Comparison of ENCODE assay signal across 8 cellular contexts in the genomic region with DNA sequence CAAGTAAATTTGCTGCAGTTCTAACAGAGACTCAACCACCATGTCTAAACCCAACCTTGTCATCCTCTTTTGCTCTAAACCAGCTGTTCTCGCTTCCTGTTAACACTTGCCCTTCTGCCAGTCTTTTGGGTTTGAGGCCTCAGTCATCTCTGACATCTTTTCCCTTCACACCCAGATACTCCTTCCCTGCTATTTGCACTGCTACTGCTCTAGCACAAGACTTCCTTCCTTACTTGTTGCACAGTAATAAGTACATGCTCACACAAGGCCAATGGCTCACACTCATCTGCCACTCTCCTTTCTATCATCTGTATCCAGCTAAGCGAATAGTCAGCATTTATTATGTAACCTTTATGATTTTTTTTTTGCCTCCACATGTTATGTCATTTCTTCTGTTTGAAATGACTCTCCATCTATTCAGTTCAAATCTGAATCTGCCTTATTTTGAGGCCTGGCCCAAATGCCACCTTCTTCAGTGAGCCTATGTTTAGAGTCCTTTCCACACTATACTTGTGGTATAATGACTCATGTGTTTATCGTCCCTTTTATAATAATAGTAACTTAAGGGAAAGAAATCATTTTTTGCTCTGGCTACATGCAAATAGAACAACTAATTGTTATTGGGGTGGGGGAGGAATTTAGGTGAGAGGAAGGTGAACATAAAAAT. TPM values are rescaled to one million over a fixed set of nuclear protein-coding genes. Genes with fewer than 3 reads are reported as not detected.
DNase-seq lines count a peak whose midpoint lies in the region; ATAC-seq, FAIRE-seq and TF ChIP-seq lines count a peak whose summit lies in the region.

No MANE protein-coding gene starts in this region.

- no peaks in the 10 kb centered on the region for H3K79me1 ChIP-seq in H1 (ENCODE audit: low read depth, low read length)

- H4K5ac ChIP-seq in H1 (ENCODE audit: insufficient read length, low read depth, low read length), result no peak overlapping the region

- CTCF ChIA-PET in H1 (lab: Charles Lee; ENCODE audit: partially characterized antibody), result interaction anchor here (0.9 to 1.4 kb wide), 2 partner anchors 15 to 207 kb away, joined by 3 to 4 read pairs; no protein-coding TSS in a partner anchor

- no peak overlapping the region for H2BK5ac ChIP-seq in H1 (ENCODE audit: low read depth, low read length)

- H3K4ac ChIP-seq in H1 (replicated peaks; ENCODE audit: insufficient read length, low read depth, low read length), result no peak overlapping the region

- no peaks in the 10 kb centered on the region for H3K4me1 ChIP-seq in H1 (replicated peaks in 1 of 4; ENCODE audit: control insufficient read depth in 3 of 4, insufficient read depth in 4 of 4, low read length in 3 of 4)

- no peak overlapping the region for H4K91ac ChIP-seq in H1 (replicated peaks; ENCODE audit: insufficient read length, low read length)

- no peak overlapping the region for H3K14ac ChIP-seq in H1 (ENCODE audit: insufficient read length)

- no peak overlapping the region for H3K4me3 ChIP-seq in H1 (ENCODE audit: extremely low read depth in 1 of 4, insufficient read depth in 2 of 4, low read depth in 3 of 4, low read length in 4 of 4)

- H3K9ac ChIP-seq in H1 (replicated peaks in 1 of 4; ENCODE audit: extremely low read depth in 1 of 4, low read depth in 3 of 4, low read length in 3 of 4), result no peak overlapping the region

- no peak for TF ChIP-seq POLR2A in H1 (IDR thresholded peaks at IDR 0.05; ENCODE audit: control extremely low read depth in 1 of 2, low read depth in 2 of 2, low read length in 2 of 2)

- TF ChIP-seq RAD21 in H1 (IDR thresholded peaks at IDR 0.05 in 1 of 2, conservative IDR thresholded peaks at IDR 0.05 in 1 of 2; ENCODE audit: low read depth in 2 of 2, low read length in 2 of 2), result no peak

- no peak overlapping the region for H2AK5ac ChIP-seq in H1 (ENCODE audit: low read depth, low read length)

- no peak overlapping the region for H3K27ac ChIP-seq in H1 (ENCODE audit: low read depth, low read length)

- no peaks in the 10 kb centered on the region for H3K9me3 ChIP-seq in H1 (ENCODE audit: insufficient read depth in 2 of 2, low read depth in 1 of 2, low read length in 1 of 2)

- no peak overlapping the region for H3K4me2 ChIP-seq in H1 (ENCODE audit: insufficient read depth in 1 of 2, low read depth in 2 of 2, low read length in 2 of 2)

- H3K23ac ChIP-seq in H1 (ENCODE audit: insufficient read length), result no peak overlapping the region

- no peak overlapping the region for H2AFZ ChIP-seq in H1 (ENCODE audit: low read length)

- ATAC-seq in GM18499 (IDR thresholded peaks at IDR 0.05; ENCODE audit: insufficient read depth, unreplicated experiment) (peak; percentile 49), GM21529 (IDR thresholded peaks at IDR 0.05; ENCODE audit: unreplicated experiment) (peak; percentile 79), HG03575 (IDR thresholded peaks at IDR 0.05; ENCODE audit: extremely low read depth, insufficient number of reproducible peaks, low FRiP score, unreplicated experiment) (peak; percentile 52)

- H3K18ac ChIP-seq in H1 (ENCODE audit: extremely low read depth, low read length), result no peak overlapping the region

- WGBS in H1 (ENCODE audit: extremely low coverage in 1 of 2, insufficient coverage in 1 of 2, insufficient read length in 1 of 2, insufficient replicate concordance in 2 of 2, low coverage in 1 of 2, low lambda C conversion rate in 2 of 2, missing lambda C conversion rate in 1 of 2), 2 experiments, result 94% methylated on average over 3 of the region's 3 CpGs; no CpG with 5 or more reads in 1 of the 2 experiments

- POLR2A ChIA-PET in H1 (lab: Charles Lee; ENCODE audit: partially characterized antibody), result no interaction called here

- no peak overlapping the region for H3K56ac ChIP-seq in H1 (replicated peaks; ENCODE audit: insufficient read length, low read depth, low read length)

- H2BK12ac ChIP-seq in H1 (ENCODE audit: low read depth, low read length), result no peak overlapping the region

- H2BK20ac ChIP-seq in H1 (ENCODE audit: low read length), result no peak overlapping the region

- H3K27me3 ChIP-seq in H1 (replicated peaks in 1 of 4; ENCODE audit: control insufficient read depth in 3 of 4, extremely low read depth in 1 of 4, insufficient read depth in 3 of 4, low read length in 3 of 4), result no peaks in the 10 kb centered on the region

- no peak overlapping the region for H2BK15ac ChIP-seq in H1 (ENCODE audit: low read length)

- peak; percentile 39 for FAIRE-seq in H1 (lab: Jason Lieb, UNC)

- H4K20me1 ChIP-seq in H1 (replicated peaks in 1 of 2; ENCODE audit: control insufficient read depth in 1 of 2, insufficient read depth in 2 of 2, low read length in 2 of 2), result no peaks in the 10 kb centered on the region

- no peak for TF ChIP-seq CTCF in H1 (IDR thresholded peaks at IDR 0.05; ENCODE audit: control extremely low read depth in 1 of 3, insufficient read depth in 1 of 3, low read depth in 1 of 3, low read length in 3 of 3)

- H4K8ac ChIP-seq in H1 (ENCODE audit: extremely low read depth, insufficient read depth, low read length), result no peak overlapping the region

- DNase-seq in H1 (ENCODE audit: low read depth in 1 of 2, low spot score in 2 of 2), result no peak
- DNase-seq in NCI-H1930 (lab: John Stamatoyannopoulos, UW), result no peak
- DNase-seq in RPMI8226, result no peak
- no peak for DNase-seq in NCI-H345 (lab: John Stamatoyannopoulos, UW)
- no peak for DNase-seq in 8988T

- H3K23me2 ChIP-seq in H1 (ENCODE audit: low read depth, low read length), result no peaks in the 10 kb centered on the region

- peaks cover 0 to 12% (median 2%) of the 10 kb centered on the region in 4 experiments; a peak in 2 of 8 replicates for H3K36me3 ChIP-seq in H1 (ENCODE audit: control insufficient read depth in 2 of 4, insufficient read depth in 4 of 4, low read length in 3 of 4)

- no peaks in the 10 kb centered on the region for H3K79me2 ChIP-seq in H1 (ENCODE audit: control insufficient read depth in 1 of 2, insufficient read depth in 2 of 2, low read length in 2 of 2)

- H2BK120ac ChIP-seq in H1 (replicated peaks; ENCODE audit: low read depth, low read length), result no peak overlapping the region

- TF ChIP-seq EP300 in H1 (IDR thresholded peaks at IDR 0.05; ENCODE audit: borderline replicate concordance in 1 of 2, low read depth in 2 of 2, low read length in 2 of 2), result no peak

TF ChIP-seq in H1, 55 proteins besides CTCF, POLR2A, EP300 and RAD21 (continues in another document):
- TF ChIP-seq GABPA (IDR thresholded peaks at IDR 0.05; ENCODE audit: borderline replicate concordance, insufficient read depth, low read length), result no peak
- no peak for TF ChIP-seq CTBP2 (IDR thresholded peaks at IDR 0.05; ENCODE audit: borderline replicate concordance, insufficient read depth, insufficient read length, low read length)
- TF ChIP-seq, protein P1, sequence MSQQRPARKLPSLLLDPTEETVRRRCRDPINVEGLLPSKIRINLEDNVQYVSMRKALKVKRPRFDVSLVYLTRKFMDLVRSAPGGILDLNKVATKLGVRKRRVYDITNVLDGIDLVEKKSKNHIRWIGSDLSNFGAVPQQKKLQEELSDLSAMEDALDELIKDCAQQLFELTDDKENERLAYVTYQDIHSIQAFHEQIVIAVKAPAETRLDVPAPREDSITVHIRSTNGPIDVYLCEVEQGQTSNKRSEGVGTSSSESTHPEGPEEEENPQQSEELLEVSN (IDR thresholded peaks at IDR 0.05), result no peak
- TF ChIP-seq, protein P2, sequence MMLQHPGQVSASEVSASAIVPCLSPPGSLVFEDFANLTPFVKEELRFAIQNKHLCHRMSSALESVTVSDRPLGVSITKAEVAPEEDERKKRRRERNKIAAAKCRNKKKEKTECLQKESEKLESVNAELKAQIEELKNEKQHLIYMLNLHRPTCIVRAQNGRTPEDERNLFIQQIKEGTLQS (IDR thresholded peaks at IDR 0.05; ENCODE audit: insufficient read depth, low read depth, low read length), result no peak
- TF ChIP-seq BCL11A (IDR thresholded peaks at IDR 0.05; ENCODE audit: low read depth in 2 of 2, low read length in 2 of 2), result no peak
- no peak for TF ChIP-seq EZH2 (IDR thresholded peaks at IDR 0.05; ENCODE audit: low read depth, low read length, severe bottlenecking)
- no peak for TF ChIP-seq YY1 (IDR thresholded peaks at IDR 0.05; ENCODE audit: low read depth, low read length)
- no peak for TF ChIP-seq BACH1 (IDR thresholded peaks at IDR 0.05; ENCODE audit: low read length)
- TF ChIP-seq SIRT6 (IDR thresholded peaks at IDR 0.05; ENCODE audit: low read length), result no peak
- no peak for TF ChIP-seq BRCA1 (IDR thresholded peaks at IDR 0.05; ENCODE audit: low read depth, low read length)
- no peak for TF ChIP-seq SRF (IDR thresholded peaks at IDR 0.05; ENCODE audit: low read depth, low read length)
- TF ChIP-seq RBBP5 (IDR thresholded peaks at IDR 0.05; ENCODE audit: borderline replicate concordance, low read depth, low read length), result no peak

RNA-seq across cellular contexts. Expression of a gene that starts 22.5 kb away (rescaled TPM):
- 0.29 TPM in 1 of 2 replicates, not detected in the other for total RNA-seq in H1 (2021; fragmentation: NEBNext Ultra II Directional; extraction: Animal tissue kit (Norgen Biotek cat#: 25700))
- not detected in 2 replicates for polyA plus RNA-seq in H1 (2011; rRNA removed)
- polyA plus RNA-seq in H1 (2011; cell fraction: cytosol; rRNA removed), result not detected
- polyA plus RNA-seq in H1 (2011; cell fraction: nucleus; rRNA removed), result not detected
- polyA plus RNA-seq in H1 (2012, experiment 1 of 2), result not detected in 4 replicates
- polyA plus RNA-seq in H1 (2012, experiment 2 of 2), result not detected
- polyA plus RNA-seq in H1 (2013, experiment 1 of 2), result 0.22 TPM
- polyA plus RNA-seq in H1 (2013, experiment 2 of 2), result 0.18 TPM
- not detected in 2 replicates for polyA minus RNA-seq in H1 (2011; rRNA and poly(A)+ RNA removed)
- not detected for polyA minus RNA-seq in H1 (2011; cell fraction: cytosol; rRNA and poly(A)+ RNA removed)
- not detected for polyA minus RNA-seq in H1 (2011; cell fraction: nucleus; rRNA and poly(A)+ RNA removed)
